Comparison of ENCODE assay signal across 19 cellular contexts in genomic region chr9:37495571-37495970, GRCh38.
"Had no signal": no experiment of that assay in that cellular context is flagged by ENCODE, and none has a peak within 500 bp of the region (broad histone marks: within the 10 kb centered on the region; RNA-seq: fewer than 3 reads in every experiment).

No MANE protein-coding gene starts in this region.

- H3K36me3 ChIP-seq: neural progenitor cell had no signal

- H3K4me3 ChIP-seq: coronary artery, lower lobe of right lung, neural progenitor cell, sigmoid colon, upper lobe of right lung had no signal

- ATAC-seq: activated naive CD4-positive, alpha-beta T cell treated with anti-CD3 and anti-CD28 coated beads, Interleukin-2, amount 50 U/mL, for 72 hours; lower lobe of right lung; naive thymus-derived CD4-positive, alpha-beta T cell; T-cell; upper lobe of right lung had no signal

- H3K9me3 ChIP-seq: lower lobe of right lung, sigmoid colon, upper lobe of right lung had no signal

- H3K4me1 Mint-ChIP-seq: neural progenitor cell had no signal

- DNase-seq: activated CD4-positive, alpha-beta T cell treated with anti-CD3 and anti-CD28 coated beads, Interleukin-2, amount 10 ng/mL, durations not matched to agents 7 days and 5 days; activated CD4-positive, CD25-positive, alpha-beta regulatory T cell treated with anti-CD3 and anti-CD28 coated beads, Interleukin-2, amount 50 U/mL, for 72 hours; activated CD8-positive, alpha-beta memory T cell treated with anti-CD3 and anti-CD28 coated beads, Interleukin-2, amount 50 U/mL, for 48 hours; kidney; lower lobe of right lung; naive thymus-derived CD4-positive, alpha-beta T cell; posterior cingulate gyrus; sigmoid colon; stimulated activated CD4-positive, alpha-beta T cell treated with anti-CD3 and anti-CD28 coated beads, Interleukin-2, amount 100 ng/mL, for 48 hours; stimulated activated CD8-positive, alpha-beta memory T cell treated with anti-CD3 and anti-CD28 coated beads, Interleukin-4, amount 100 ng/mL, for 48 hours; stimulated activated naive CD4-positive, alpha-beta T cell treated with Interleukin-2 at 50 U/mL for 16 hours; T-cell; upper lobe of right lung; WERI-Rb-1 had no signal

- H3K27ac Mint-ChIP-seq: activated CD4-positive, alpha-beta T cell treated with anti-CD3 and anti-CD28 coated beads, Interleukin-2, amount 10 ng/mL, durations not matched to agents 7 days and 5 days; activated T-helper 1 cell treated with anti-CD3 and anti-CD28 coated beads, Interleukin-12 subunit alpha, Interleukin-12 subunit beta, Interleukin-2, Interleukin-4 antibody, amounts not matched to agents 30 ng/mL and 10 ng/mL and 1 ng/mL, durations not matched to agents 14 hours and 24 hours and 36 hours; neural progenitor cell; T-cell had no signal

- H3K4me3 Mint-ChIP-seq: activated CD4-positive, alpha-beta T cell treated with anti-CD3 and anti-CD28 coated beads, Interleukin-2, amount 10 ng/mL, durations not matched to agents 7 days and 5 days; activated T-helper 1 cell treated with anti-CD3 and anti-CD28 coated beads, Interleukin-12 subunit alpha, Interleukin-12 subunit beta, Interleukin-2, Interleukin-4 antibody, amounts not matched to agents 30 ng/mL and 10 ng/mL and 1 ng/mL, durations not matched to agents 14 hours and 24 hours and 36 hours; naive thymus-derived CD4-positive, alpha-beta T cell; neural progenitor cell; T-cell had no signal

- H3K27ac ChIP-seq: epithelial cell of prostate, lower lobe of right lung, neural progenitor cell, sigmoid colon, upper lobe of right lung, WERI-Rb-1 had no signal

- H3K27me3 Mint-ChIP-seq: activated CD4-positive, alpha-beta T cell treated with anti-CD3 and anti-CD28 coated beads, Interleukin-2, amount 10 ng/mL, durations not matched to agents 7 days and 5 days; naive thymus-derived CD4-positive, alpha-beta T cell; T-cell had no signal

- H3K9me3 Mint-ChIP-seq: activated CD4-positive, alpha-beta T cell treated with anti-CD3 and anti-CD28 coated beads, Interleukin-2, amount 10 ng/mL, durations not matched to agents 7 days and 5 days; activated naive CD4-positive, alpha-beta T cell treated with anti-CD3 and anti-CD28 coated beads, Interleukin-2, amount 50 U/mL, for 72 hours; activated T-helper 1 cell treated with anti-CD3 and anti-CD28 coated beads, Interleukin-12 subunit alpha, Interleukin-12 subunit beta, Interleukin-2, Interleukin-4 antibody, amounts not matched to agents 30 ng/mL and 10 ng/mL and 1 ng/mL, durations not matched to agents 14 hours and 24 hours and 36 hours; naive thymus-derived CD4-positive, alpha-beta T cell; neural progenitor cell; T-cell had no signal

- H3K27me3 ChIP-seq: neural progenitor cell, sigmoid colon, upper lobe of right lung had no signal

- H3K9ac ChIP-seq: neural progenitor cell had no signal

- H3K4me1 ChIP-seq: lower lobe of right lung, neural progenitor cell, sigmoid colon, upper lobe of right lung had no signal
